In the genomic region with DNA sequence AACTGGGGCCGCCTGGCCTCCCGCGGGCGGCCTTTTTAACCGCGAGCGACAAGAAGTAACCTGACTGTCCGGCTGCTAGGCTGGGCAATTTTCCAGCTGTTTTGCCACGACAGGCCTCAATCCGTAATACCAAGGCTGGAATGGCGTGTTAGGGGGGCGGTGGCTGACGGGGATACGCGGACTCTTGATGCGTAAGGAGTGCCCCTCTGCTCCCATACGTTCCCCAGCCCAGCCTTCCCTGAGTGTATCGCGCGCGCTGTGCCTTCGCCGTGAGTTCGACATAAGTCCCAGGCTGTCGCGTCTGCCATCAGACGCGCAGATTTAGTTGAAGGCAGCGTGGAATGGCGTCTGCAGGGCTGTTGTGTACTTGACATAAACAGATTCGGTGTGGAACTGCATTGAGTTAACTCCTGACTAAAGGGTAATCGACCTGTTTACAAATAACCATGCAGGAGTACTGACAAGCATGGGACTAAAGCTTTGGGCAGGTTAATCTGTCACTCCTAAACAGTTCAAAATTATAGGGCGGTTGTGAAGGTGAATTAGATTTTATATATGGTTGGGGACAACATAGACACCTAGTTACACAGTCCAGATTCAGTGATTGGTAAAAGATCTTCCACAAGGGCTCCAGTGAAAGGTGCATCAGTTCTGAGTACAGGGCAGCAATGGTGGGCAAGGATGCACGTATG, we compare ENCODE assay signal across 8 cellular contexts. TPM values are rescaled to one million over a fixed set of nuclear protein-coding genes. Genes with fewer than 3 reads are reported as not detected.
A peak's percentile ranks its signal among the peaks of the same experiment; 100 is the strongest.
DNase-seq lines count a peak whose midpoint lies in the region; ATAC-seq lines count a peak whose summit lies in the region.

No MANE protein-coding gene starts in this region.

- peaks cover 9% of the 10 kb centered on the region for H3K36me3 ChIP-seq in CD4-positive, CD25-positive, alpha-beta regulatory T cell (ENCODE audit: control insufficient read depth, insufficient read depth, low read length)
- no peaks in the 10 kb centered on the region for H3K36me3 ChIP-seq in ectodermal cell (ENCODE audit: control insufficient read depth, insufficient read depth, low read length)

- H3K4me1 ChIP-seq in CD4-positive, CD25-positive, alpha-beta regulatory T cell (ENCODE audit: control insufficient read depth, insufficient read depth, low read length, poor library complexity, severe bottlenecking), result peaks cover 22% of the 10 kb centered on the region
- no peaks in the 10 kb centered on the region for H3K4me1 ChIP-seq in ectodermal cell (ENCODE audit: control insufficient read depth, insufficient read depth, low read length)

- peak overlapping the region; percentile 87 for H3K27ac ChIP-seq in CD4-positive, CD25-positive, alpha-beta regulatory T cell (ENCODE audit: insufficient read depth, low read length, poor library complexity, severe bottlenecking)
- peak overlapping the region; percentile 84 for H3K27ac ChIP-seq in ectodermal cell (ENCODE audit: insufficient read depth, low read depth, low read length, poor library complexity, severe bottlenecking)

- no peaks in the 10 kb centered on the region for H3K36me3 Mint-ChIP-seq in CD4-positive, CD25-positive, alpha-beta regulatory T cell
- H3K36me3 Mint-ChIP-seq in stimulated activated naive B cell treated with anti-CD40 and anti-IgM and Interleukin-4, amounts not matched to agents 10 μg/mL and 1 μg/mL and 100 μg/mL, for 72 hours, result peaks cover 17 to 25% of the 10 kb centered on the region in 2 donors

- no peaks in the 10 kb centered on the region for H3K9me3 ChIP-seq in CD4-positive, CD25-positive, alpha-beta regulatory T cell (ENCODE audit: control insufficient read depth in 2 of 2, low read length in 2 of 2)
- no peaks in the 10 kb centered on the region for H3K9me3 ChIP-seq in ectodermal cell (ENCODE audit: control insufficient read depth, low read length)

- no peaks in the 10 kb centered on the region for H3K27me3 Mint-ChIP-seq in CD4-positive, CD25-positive, alpha-beta regulatory T cell
- no peaks in the 10 kb centered on the region for H3K27me3 Mint-ChIP-seq in stimulated activated naive B cell treated with anti-CD40 and anti-IgM and Interleukin-4, amounts not matched to agents 10 μg/mL and 1 μg/mL and 100 μg/mL, for 72 hours

- no peak overlapping the region for H3K4me3 Mint-ChIP-seq in CD4-positive, CD25-positive, alpha-beta regulatory T cell
- no peak overlapping the region for H3K4me3 Mint-ChIP-seq in stimulated activated naive B cell treated with anti-CD40 and anti-IgM and Interleukin-4, amounts not matched to agents 10 μg/mL and 1 μg/mL and 100 μg/mL, for 72 hours

- peak overlapping the region; percentile 98 for H3K4me3 ChIP-seq in CD4-positive, CD25-positive, alpha-beta regulatory T cell (ENCODE audit: low read depth, low read length)
- peak overlapping the region; percentile 88 for H3K4me3 ChIP-seq in ectodermal cell (ENCODE audit: insufficient read depth, low read depth, low read length)

- 2% methylated on average over 34 of the region's 34 CpGs for WGBS in ectodermal cell, 2 experiments

- no peak for ATAC-seq in CD4-positive, CD25-positive, alpha-beta regulatory T cell (ENCODE audit: low read depth in 2 of 2)
- ATAC-seq in GM21717 (IDR thresholded peaks at IDR 0.05; ENCODE audit: unreplicated experiment), result peak; percentile 25
- peak; percentile 19 to 22 for ATAC-seq in stimulated activated naive B cell treated with anti-CD40 and anti-IgM and Interleukin-4, amounts not matched to agents 10 μg/mL and 1 μg/mL and 100 μg/mL, for 72 hours (replicated peaks)
- no peak for ATAC-seq in HG02623 (IDR thresholded peaks at IDR 0.05; ENCODE audit: unreplicated experiment)

- no peak overlapping the region for H3K27ac Mint-ChIP-seq in CD4-positive, CD25-positive, alpha-beta regulatory T cell
- no peak overlapping the region for H3K27ac Mint-ChIP-seq in stimulated activated naive B cell treated with anti-CD40 and anti-IgM and Interleukin-4, amounts not matched to agents 10 μg/mL and 1 μg/mL and 100 μg/mL, for 72 hours

- peak; percentile 36 to 55 (median 50) for DNase-seq in CD4-positive, CD25-positive, alpha-beta regulatory T cell
- peak; percentile 65 for DNase-seq in NCI-H1105 (lab: John Stamatoyannopoulos, UW)
- DNase-seq in activated CD4-positive, alpha-beta T cell treated with anti-CD3 and anti-CD28 coated beads for 48 hours, result peak; percentile 58
- DNase-seq in lung microvascular endothelial cell (ENCODE audit: low read depth in 2 of 2), result peak; percentile 79 to 84
- DNase-seq in stimulated activated naive B cell treated with anti-CD40 and anti-IgM and Interleukin-4, amounts not matched to agents 10 μg/mL and 1 μg/mL and 100 μg/mL, for 72 hours, result peak; percentile 33

- no peaks in the 10 kb centered on the region for H3K9me3 Mint-ChIP-seq in CD4-positive, CD25-positive, alpha-beta regulatory T cell
- no peaks in the 10 kb centered on the region for H3K9me3 Mint-ChIP-seq in stimulated activated naive B cell treated with anti-CD40 and anti-IgM and Interleukin-4, amounts not matched to agents 10 μg/mL and 1 μg/mL and 100 μg/mL, for 72 hours

- H3K27me3 ChIP-seq in CD4-positive, CD25-positive, alpha-beta regulatory T cell (ENCODE audit: control insufficient read depth, insufficient read depth, low read length), result no peaks in the 10 kb centered on the region
- no peaks in the 10 kb centered on the region for H3K27me3 ChIP-seq in ectodermal cell (ENCODE audit: control insufficient read depth, insufficient read depth, low read length, poor library complexity, severe bottlenecking)

- H3K4me1 Mint-ChIP-seq in CD4-positive, CD25-positive, alpha-beta regulatory T cell, result peaks cover 0 to 24% (median 10%) of the 10 kb centered on the region in 4 donors
- peaks cover 13 to 29% of the 10 kb centered on the region in 2 donors for H3K4me1 Mint-ChIP-seq in stimulated activated naive B cell treated with anti-CD40 and anti-IgM and Interleukin-4, amounts not matched to agents 10 μg/mL and 1 μg/mL and 100 μg/mL, for 72 hours

RNA-seq across cellular contexts. Expression of a gene that starts 16.6 kb away (rescaled TPM):
- 96.7 TPM for total RNA-seq in CD4-positive, CD25-positive, alpha-beta regulatory T cell
- polyA plus RNA-seq in CD4-positive, CD25-positive, alpha-beta regulatory T cell, result 10 to 100 TPM; 30.2 to 39.3 (median 35.1) TPM
- 3.4 TPM for polyA plus RNA-seq in ectodermal cell (2013, experiment 1 of 4)
- polyA plus RNA-seq in ectodermal cell (2013, experiment 2 of 4), result 2.6 TPM
- 3.7 TPM for polyA plus RNA-seq in ectodermal cell (2013, experiment 3 of 4)
- polyA plus RNA-seq in ectodermal cell (2013, experiment 4 of 4), result 2.1 TPM
- total RNA-seq in lung microvascular endothelial cell, result 7.0 and 14.7 TPM in 2 replicates

Comparison
In these comparisons a context has a peak if more than half of its experiments do, and no peak if none do; other contexts are left out.
1. ATAC-seq: peak in GM21717 (single experiment) and stimulated activated naive B cell treated with anti-CD40 and anti-IgM and Interleukin-4, amounts not matched to agents 10 μg/mL and 1 μg/mL and 100 μg/mL, for 72 hours (2 of 2); none in CD4-positive, CD25-positive, alpha-beta regulatory T cell (0 of 2) and HG02623 (single experiment).
2. Peak in every context shown above with its lines, with median percentiles within 50 percentile points of each other: DNase-seq.